26 cellular contexts compared by ENCODE assay signal in the genomic region with DNA sequence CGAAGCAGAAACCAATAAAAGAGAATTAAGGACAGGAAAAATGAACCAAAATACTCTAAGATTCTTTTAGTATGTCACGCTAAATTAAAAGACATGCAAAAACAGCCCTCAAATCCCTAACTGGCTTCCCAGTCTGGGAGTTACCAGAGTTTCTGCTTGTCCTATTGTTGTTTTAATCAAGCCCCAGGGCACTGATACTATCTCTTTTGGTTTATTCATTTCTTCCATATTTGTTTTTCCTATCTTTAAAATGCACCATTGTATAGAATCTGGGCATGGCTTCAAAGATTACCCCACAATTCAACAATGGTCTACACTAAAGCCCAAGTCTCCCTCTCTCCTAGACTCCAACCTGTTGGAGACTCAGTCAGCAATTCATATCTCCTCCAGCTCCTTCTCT.
"Had no signal": no experiment of that assay in that cellular context is flagged by ENCODE, and none has a peak within 500 bp of the region (broad histone marks: within the 10 kb centered on the region; RNA-seq: fewer than 3 reads in every experiment).

No MANE protein-coding gene starts in this region.

- H3K9me3 Mint-ChIP-seq: activated CD4-positive, alpha-beta T cell treated with anti-CD3 and anti-CD28 coated beads, Interleukin-2, amount 10 ng/mL, durations not matched to agents 7 days and 5 days; activated CD8-positive, alpha-beta T cell treated with anti-CD3 and anti-CD28 coated beads for 36 hours; activated T-helper 1 cell treated with anti-CD3 and anti-CD28 coated beads, Interleukin-12 subunit alpha, Interleukin-12 subunit beta, Interleukin-2, Interleukin-4 antibody, amounts not matched to agents 30 ng/mL and 10 ng/mL and 1 ng/mL, durations not matched to agents 14 hours and 24 hours and 36 hours had no signal

- H3K4me1 ChIP-seq: lower lobe of right lung, testis, vagina had no signal

- FAIRE-seq: small intestine, TTC549 had no signal

- H3K36me3 ChIP-seq: esophagus squamous epithelium, lower lobe of right lung, vagina, WERI-Rb-1 had no signal

- H3K9me3 ChIP-seq: esophagus squamous epithelium, lower lobe of right lung, testis, vagina had no signal

- H3K4me1 Mint-ChIP-seq: activated CD4-positive, alpha-beta T cell treated with anti-CD3 and anti-CD28 coated beads, Interleukin-2, amount 10 ng/mL, durations not matched to agents 7 days and 5 days; activated CD8-positive, alpha-beta memory T cell treated with anti-CD3 and anti-CD28 coated beads, Interleukin-2, amount 10 ng/mL, durations not matched to agents 7 days and 5 days; naive thymus-derived CD4-positive, alpha-beta T cell; stimulated activated memory B cell treated with anti-CD40 and anti-IgM and Interleukin-4, amounts not matched to agents 10 μg/mL and 1 μg/mL and 100 μg/mL, for 72 hours had no signal

- DNase-seq: activated CD4-positive, alpha-beta T cell treated with anti-CD3 and anti-CD28 coated beads, Interleukin-2, amount 10 ng/mL, durations not matched to agents 7 days and 5 days; activated CD4-positive, CD25-positive, alpha-beta regulatory T cell treated with anti-CD3 and anti-CD28 coated beads, Interleukin-2, amount 50 U/mL, for 72 hours; activated CD8-positive, alpha-beta memory T cell treated with anti-CD3 and anti-CD28 coated beads, Interleukin-2, amount 10 ng/mL, durations not matched to agents 7 days and 5 days; activated CD8-positive, alpha-beta T cell treated with anti-CD3 and anti-CD28 coated beads for 36 hours; activated gamma-delta T cell; activated naive CD4-positive, alpha-beta T cell treated with anti-CD3 and anti-CD28 coated beads, Interleukin-2, amount 50 U/mL, for 16 hours; activated T-cell treated with anti-CD3 and anti-CD28 coated beads for 4 hours; aorta; caudate nucleus; dermis blood vessel endothelial cell; effector CD8-positive, alpha-beta T cell; esophagus squamous epithelium; lower lobe of right lung; naive thymus-derived CD4-positive, alpha-beta T cell; small intestine; stimulated activated CD4-positive, alpha-beta T cell treated with anti-CD3 and anti-CD28 coated beads, Interleukin-15, amount 100 ng/mL, for 24 hours; testis; trophoblast cell; WERI-Rb-1 had no signal

- H3K27ac Mint-ChIP-seq: activated CD4-positive, alpha-beta T cell treated with anti-CD3 and anti-CD28 coated beads, Interleukin-2, amount 10 ng/mL, durations not matched to agents 7 days and 5 days; activated CD8-positive, alpha-beta memory T cell treated with anti-CD3 and anti-CD28 coated beads, Interleukin-2, amount 10 ng/mL, durations not matched to agents 7 days and 5 days; activated CD8-positive, alpha-beta T cell treated with anti-CD3 and anti-CD28 coated beads for 36 hours; activated T-helper 1 cell treated with anti-CD3 and anti-CD28 coated beads, Interleukin-12 subunit alpha, Interleukin-12 subunit beta, Interleukin-2, Interleukin-4 antibody, amounts not matched to agents 30 ng/mL and 10 ng/mL and 1 ng/mL, durations not matched to agents 14 hours and 24 hours and 36 hours; naive thymus-derived CD4-positive, alpha-beta T cell; stimulated activated memory B cell treated with anti-CD40 and anti-IgM and Interleukin-4, amounts not matched to agents 10 μg/mL and 1 μg/mL and 100 μg/mL, for 72 hours had no signal

- H3K4me3 ChIP-seq: esophagus squamous epithelium, lower lobe of right lung, testis, vagina had no signal

- H3K27me3 Mint-ChIP-seq: brain had no signal

- H3K4me3 Mint-ChIP-seq: activated CD4-positive, alpha-beta T cell treated with anti-CD3 and anti-CD28 coated beads, Interleukin-2, amount 10 ng/mL, durations not matched to agents 7 days and 5 days; activated CD8-positive, alpha-beta memory T cell treated with anti-CD3 and anti-CD28 coated beads, Interleukin-2, amount 10 ng/mL, durations not matched to agents 7 days and 5 days; activated CD8-positive, alpha-beta T cell treated with anti-CD3 and anti-CD28 coated beads for 36 hours; activated T-helper 1 cell treated with anti-CD3 and anti-CD28 coated beads, Interleukin-12 subunit alpha, Interleukin-12 subunit beta, Interleukin-2, Interleukin-4 antibody, amounts not matched to agents 30 ng/mL and 10 ng/mL and 1 ng/mL, durations not matched to agents 14 hours and 24 hours and 36 hours; brain; naive thymus-derived CD4-positive, alpha-beta T cell; stimulated activated memory B cell treated with anti-CD40 and anti-IgM and Interleukin-4, amounts not matched to agents 10 μg/mL and 1 μg/mL and 100 μg/mL, for 72 hours had no signal

- ATAC-seq: activated CD8-positive, alpha-beta memory T cell treated with anti-CD3 and anti-CD28 coated beads, Interleukin-2, amount 10 ng/mL, durations not matched to agents 7 days and 5 days; activated CD8-positive, alpha-beta T cell treated with anti-CD3 and anti-CD28 coated beads for 36 hours; left lobe of liver; lower lobe of right lung; naive thymus-derived CD4-positive, alpha-beta T cell; sciatic nerve; stimulated activated memory B cell treated with anti-CD40 and anti-IgM and Interleukin-4, amounts not matched to agents 10 μg/mL and 1 μg/mL and 100 μg/mL, for 72 hours had no signal

- H3K36me3 Mint-ChIP-seq: activated CD8-positive, alpha-beta memory T cell treated with anti-CD3 and anti-CD28 coated beads, Interleukin-2, amount 10 ng/mL, durations not matched to agents 7 days and 5 days; brain; naive thymus-derived CD4-positive, alpha-beta T cell; stimulated activated memory B cell treated with anti-CD40 and anti-IgM and Interleukin-4, amounts not matched to agents 10 μg/mL and 1 μg/mL and 100 μg/mL, for 72 hours had no signal

- H3K27me3 ChIP-seq: esophagus squamous epithelium, testis, vagina had no signal

- H3K27ac ChIP-seq: esophagus squamous epithelium, lower lobe of right lung, testis, vagina, WERI-Rb-1 had no signal
